11 cellular contexts compared by ENCODE assay signal in the genomic region with DNA sequence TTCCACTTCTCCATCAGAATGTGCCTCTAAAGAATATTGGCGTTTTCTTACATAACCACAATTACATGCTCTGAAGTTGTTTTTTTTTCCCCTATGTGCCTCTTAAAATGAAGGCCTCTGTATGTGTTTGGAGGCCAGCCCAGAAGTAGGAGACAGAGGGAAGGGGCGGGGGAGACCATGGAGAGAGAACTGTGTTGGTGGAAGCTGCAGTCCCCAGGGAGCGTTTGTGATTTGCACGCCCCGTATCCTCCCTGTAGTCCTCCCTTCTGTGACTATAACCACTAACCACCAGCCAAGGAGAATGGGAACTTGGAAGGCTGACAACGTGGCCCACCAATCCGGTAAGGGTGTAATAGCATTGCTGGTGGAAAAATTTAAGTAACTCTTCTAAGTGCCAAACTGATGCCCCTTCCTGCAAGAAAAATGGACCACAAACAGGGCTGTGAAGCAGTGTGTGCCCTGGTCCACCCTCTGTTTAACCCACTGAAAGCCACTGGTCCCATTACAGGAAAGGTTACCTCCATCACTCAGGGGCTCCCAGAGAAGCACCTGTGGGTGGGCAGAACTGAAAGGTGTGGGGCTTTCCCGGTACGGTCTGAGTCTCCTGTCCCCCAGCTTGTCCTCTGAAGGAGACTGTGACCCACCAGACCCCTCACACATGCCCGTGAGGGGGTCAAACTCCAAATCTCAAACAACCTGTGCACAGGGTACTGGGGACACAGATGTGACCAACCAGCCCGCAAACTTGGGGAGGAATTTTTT. TPM values are rescaled to one million over a fixed set of nuclear protein-coding genes. Genes with fewer than 3 reads are reported as not detected.
A peak's percentile ranks its signal among the peaks of the same experiment; 100 is the strongest.
DNase-seq lines count a peak whose midpoint lies in the region; ATAC-seq and TF ChIP-seq lines count a peak whose summit lies in the region.
"Had no signal": no experiment of that assay in that cellular context is flagged by ENCODE, and none has a peak within 500 bp of the region (broad histone marks: within the 10 kb centered on the region; RNA-seq: fewer than 3 reads in every experiment).

No MANE protein-coding gene starts in this region.

- H3K4me3 ChIP-seq in sigmoid colon: no peak overlapping the region

- peaks cover 0 to 22% (median 16%) of the 10 kb centered on the region in 4 donors for H3K4me1 ChIP-seq in sigmoid colon

- no peaks in the 10 kb centered on the region for H3K9me3 ChIP-seq in sigmoid colon

- intact Hi-C loops in natural killer cell (cut with micrococcal nuclease) (no loop called here), sigmoid colon (cut with DNase I) (no loop called here)

- no peak overlapping the region for H3K27ac ChIP-seq in sigmoid colon
- H3K27ac ChIP-seq: parathyroid adenoma had no signal

- no peak for ATAC-seq in activated naive CD4-positive, alpha-beta T cell treated with anti-CD3 and anti-CD28 coated beads, Interleukin-2, amount 50 U/mL, for 72 hours
- ATAC-seq in natural killer cell (no peak), GM21515 (IDR thresholded peaks at IDR 0.05; ENCODE audit: unreplicated experiment) (no peak)
- ATAC-seq: esophagus mucosa had no signal

- peak overlapping the region; percentile 62 for H3K4me3 Mint-ChIP-seq in natural killer cell

- TF ChIP-seq POLR2A in sigmoid colon (IDR thresholded peaks at IDR 0.05): no peak

- no peak for TF ChIP-seq CTCF in natural killer cell (IDR thresholded peaks at IDR 0.05)
- TF ChIP-seq CTCF in sigmoid colon (IDR thresholded peaks at IDR 0.05): no peak

- H3K36me3 ChIP-seq in sigmoid colon: no peaks in the 10 kb centered on the region

- no peaks in the 10 kb centered on the region for H3K27me3 Mint-ChIP-seq in natural killer cell (ENCODE audit: low read depth in 2 of 2)

- DNase-seq in NCI-H1417 (lab: John Stamatoyannopoulos, UW) (peak in 2 of 3 experiments; percentile 30 to 89), NCI-H1417 treated with DMSO at 0.1 percent for 48 hours (lab: John Stamatoyannopoulos, UW) (no peak), NCI-H187 (lab: John Stamatoyannopoulos, UW) (peak; percentile 53 to 92), natural killer cell (no peak), sigmoid colon (no peak), epidermal melanocyte (ENCODE audit: insufficient read length, low spot score) (no peak)
- no peak for DNase-seq in activated naive CD4-positive, alpha-beta T cell treated with anti-CD3 and anti-CD28 coated beads, Interleukin-2, amount 50 U/mL, for 72 hours (ENCODE audit: low spot score in 2 of 2)
- DNase-seq: activated CD4-positive, CD25-positive, alpha-beta regulatory T cell treated with anti-CD3 and anti-CD28 coated beads, Interleukin-2, amount 50 U/mL, for 72 hours had no signal

- no peaks in the 10 kb centered on the region for H3K27me3 ChIP-seq in sigmoid colon

- 61 to 79% methylated on average over 11 of the region's 11 CpGs for WGBS in sigmoid colon, 2 donors

- H3K4me1 Mint-ChIP-seq in natural killer cell: peaks cover 92 to 98% of the 10 kb centered on the region in 2 donors

- TF ChIP-seq EP300 in sigmoid colon (IDR thresholded peaks at IDR 0.05): no peak

- peak overlapping the region; percentile 38 to 67 for H3K27ac Mint-ChIP-seq in activated naive CD4-positive, alpha-beta T cell treated with anti-CD3 and anti-CD28 coated beads, Interleukin-2, amount 50 U/mL, for 72 hours
- H3K27ac Mint-ChIP-seq in natural killer cell: peak overlapping the region; percentile 96 to 98

- peaks cover 0 to 20% of the 10 kb centered on the region in 2 donors for H3K36me3 Mint-ChIP-seq in activated naive CD4-positive, alpha-beta T cell treated with anti-CD3 and anti-CD28 coated beads, Interleukin-2, amount 50 U/mL, for 72 hours
- no peaks in the 10 kb centered on the region for H3K36me3 Mint-ChIP-seq in natural killer cell

- peaks cover 0 to 9% of the 10 kb centered on the region in 2 donors for H3K9me3 Mint-ChIP-seq in activated naive CD4-positive, alpha-beta T cell treated with anti-CD3 and anti-CD28 coated beads, Interleukin-2, amount 50 U/mL, for 72 hours
- H3K9me3 Mint-ChIP-seq in natural killer cell: no peaks in the 10 kb centered on the region

RNA-seq across cellular contexts. Expression of gene CCDC88C, which starts 36.8 kb away (rescaled TPM):
- total RNA-seq in activated naive CD4-positive, alpha-beta T cell treated with anti-CD3 and anti-CD28 coated beads, Interleukin-2, amount 50 U/mL, for 72 hours: 100 to 1,000 TPM in 1 of 2 donors, 10 to 100 TPM in 1; 98.8 to 113 TPM
- 100 to 1,000 TPM; 432 to 516 (median 438) TPM for total RNA-seq in natural killer cell
- 1 to 10 TPM in 3 of 4 donors, under 1 TPM in 1; 0.95 to 3.9 (median 1.4) TPM for total RNA-seq in sigmoid colon
- polyA plus RNA-seq in sigmoid colon: 10 to 100 TPM; 14.4 to 45.7 (median 21.0) TPM

Comparison
In these comparisons a context has a peak if more than half of its experiments do, and no peak if none do; other contexts are left out.
1. DNase-seq: peak in NCI-H1417 (2 of 3) and NCI-H187 (2 of 2); none in NCI-H1417 treated with DMSO at 0.1 percent for 48 hours (single experiment), activated naive CD4-positive, alpha-beta T cell treated with anti-CD3 and anti-CD28 coated beads, Interleukin-2, amount 50 U/mL, for 72 hours (0 of 2), natural killer cell (single experiment), sigmoid colon (single experiment) and epidermal melanocyte (single experiment).
2. RNA of gene CCDC88C, which starts 36.8 kb away (total RNA-seq): 432 to 516 TPM in natural killer cell and 98.8 to 113 TPM in activated naive CD4-positive, alpha-beta T cell treated with anti-CD3 and anti-CD28 coated beads, Interleukin-2, amount 50 U/mL, for 72 hours; 0.95 to 3.9 TPM in sigmoid colon; every median in the first group is over 10 times any median in the second.